In the genomic region with DNA sequence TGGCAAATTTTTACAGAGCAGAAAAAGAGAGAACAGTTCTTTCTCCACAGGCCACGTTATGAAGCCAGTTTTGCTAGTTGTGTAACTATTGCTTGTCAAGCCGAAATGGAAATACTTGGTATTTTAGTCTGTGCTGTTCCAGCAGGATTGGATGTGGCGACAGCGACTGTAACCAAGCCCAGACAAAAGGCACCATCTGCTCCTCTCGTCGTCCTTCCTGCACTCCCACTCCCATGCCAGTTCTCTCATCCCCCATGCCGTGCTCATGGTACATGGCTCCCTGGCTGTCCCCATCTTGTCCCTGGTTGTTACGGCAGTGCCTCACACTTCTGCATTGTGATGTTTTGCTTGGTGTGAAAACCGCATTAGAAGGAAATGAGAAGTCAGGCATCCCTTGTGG, we compare ENCODE assay signal across 2 cellular contexts.
TF ChIP-seq lines count a peak whose summit lies in the region.

No MANE protein-coding gene starts in this region.

TF ChIP-seq in IMR-90, 13 proteins besides CTCF, POLR2A, EP300 and RAD21 (continued from another document):
- TF ChIP-seq CEBPB (IDR thresholded peaks at IDR 0.05; ENCODE audit: low read depth, low read length) (no peak), RFX5 (IDR thresholded peaks at IDR 0.05; ENCODE audit: low read depth, low read length) (no peak), SMC3 (IDR thresholded peaks at IDR 0.05; ENCODE audit: low read depth, low read length) (no peak), BHLHE40 (IDR thresholded peaks at IDR 0.05; ENCODE audit: low read depth, low read length) (no peak), CHD1 (IDR thresholded peaks at IDR 0.05; ENCODE audit: low read depth, low read length) (no peak), RCOR1 (IDR thresholded peaks at IDR 0.05; ENCODE audit: insufficient replicate concordance, low read length) (no peak), MXI1 (IDR thresholded peaks at IDR 0.05; ENCODE audit: borderline replicate concordance, low read depth, low read length) (no peak), MAFK (IDR thresholded peaks at IDR 0.05; ENCODE audit: low read depth, low read length) (no peak)
- TF ChIP-seq, protein P1, sequence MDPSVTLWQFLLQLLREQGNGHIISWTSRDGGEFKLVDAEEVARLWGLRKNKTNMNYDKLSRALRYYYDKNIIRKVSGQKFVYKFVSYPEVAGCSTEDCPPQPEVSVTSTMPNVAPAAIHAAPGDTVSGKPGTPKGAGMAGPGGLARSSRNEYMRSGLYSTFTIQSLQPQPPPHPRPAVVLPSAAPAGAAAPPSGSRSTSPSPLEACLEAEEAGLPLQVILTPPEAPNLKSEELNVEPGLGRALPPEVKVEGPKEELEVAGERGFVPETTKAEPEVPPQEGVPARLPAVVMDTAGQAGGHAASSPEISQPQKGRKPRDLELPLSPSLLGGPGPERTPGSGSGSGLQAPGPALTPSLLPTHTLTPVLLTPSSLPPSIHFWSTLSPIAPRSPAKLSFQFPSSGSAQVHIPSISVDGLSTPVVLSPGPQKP (IDR thresholded peaks at IDR 0.05; ENCODE audit: borderline replicate concordance, low read depth, low read length) = no peak

TF ChIP-seq in H1, 55 proteins besides CTCF, POLR2A, EP300 and RAD21:
- TF ChIP-seq GTF2F1 (IDR thresholded peaks at IDR 0.05; ENCODE audit: borderline replicate concordance, low read depth, low read length) (no peak), CREB1 (IDR thresholded peaks at IDR 0.05) (no peak), YY1 (IDR thresholded peaks at IDR 0.05; ENCODE audit: low read depth, low read length) (no peak), POLR2AphosphoS5 (IDR thresholded peaks at IDR 0.05; ENCODE audit: low read depth, low read length) (no peak), TCF12 (IDR thresholded peaks at IDR 0.05; ENCODE audit: low read depth, low read length) (no peak), MAFK (IDR thresholded peaks at IDR 0.05; ENCODE audit: low read depth, low read length) (no peak), POU5F1 (IDR thresholded peaks at IDR 0.05; ENCODE audit: low read depth, low read length) (no peak), SP1 (IDR thresholded peaks at IDR 0.05; ENCODE audit: low read depth, low read length) (no peak), CBX8 (IDR thresholded peaks at IDR 0.05; ENCODE audit: borderline replicate concordance, low read depth, low read length) (no peak), JUND (IDR thresholded peaks at IDR 0.05; ENCODE audit: low read length) (no peak)
- TF ChIP-seq, protein P2, sequence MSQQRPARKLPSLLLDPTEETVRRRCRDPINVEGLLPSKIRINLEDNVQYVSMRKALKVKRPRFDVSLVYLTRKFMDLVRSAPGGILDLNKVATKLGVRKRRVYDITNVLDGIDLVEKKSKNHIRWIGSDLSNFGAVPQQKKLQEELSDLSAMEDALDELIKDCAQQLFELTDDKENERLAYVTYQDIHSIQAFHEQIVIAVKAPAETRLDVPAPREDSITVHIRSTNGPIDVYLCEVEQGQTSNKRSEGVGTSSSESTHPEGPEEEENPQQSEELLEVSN (IDR thresholded peaks at IDR 0.05) = no peak
- TF ChIP-seq, protein P3, sequence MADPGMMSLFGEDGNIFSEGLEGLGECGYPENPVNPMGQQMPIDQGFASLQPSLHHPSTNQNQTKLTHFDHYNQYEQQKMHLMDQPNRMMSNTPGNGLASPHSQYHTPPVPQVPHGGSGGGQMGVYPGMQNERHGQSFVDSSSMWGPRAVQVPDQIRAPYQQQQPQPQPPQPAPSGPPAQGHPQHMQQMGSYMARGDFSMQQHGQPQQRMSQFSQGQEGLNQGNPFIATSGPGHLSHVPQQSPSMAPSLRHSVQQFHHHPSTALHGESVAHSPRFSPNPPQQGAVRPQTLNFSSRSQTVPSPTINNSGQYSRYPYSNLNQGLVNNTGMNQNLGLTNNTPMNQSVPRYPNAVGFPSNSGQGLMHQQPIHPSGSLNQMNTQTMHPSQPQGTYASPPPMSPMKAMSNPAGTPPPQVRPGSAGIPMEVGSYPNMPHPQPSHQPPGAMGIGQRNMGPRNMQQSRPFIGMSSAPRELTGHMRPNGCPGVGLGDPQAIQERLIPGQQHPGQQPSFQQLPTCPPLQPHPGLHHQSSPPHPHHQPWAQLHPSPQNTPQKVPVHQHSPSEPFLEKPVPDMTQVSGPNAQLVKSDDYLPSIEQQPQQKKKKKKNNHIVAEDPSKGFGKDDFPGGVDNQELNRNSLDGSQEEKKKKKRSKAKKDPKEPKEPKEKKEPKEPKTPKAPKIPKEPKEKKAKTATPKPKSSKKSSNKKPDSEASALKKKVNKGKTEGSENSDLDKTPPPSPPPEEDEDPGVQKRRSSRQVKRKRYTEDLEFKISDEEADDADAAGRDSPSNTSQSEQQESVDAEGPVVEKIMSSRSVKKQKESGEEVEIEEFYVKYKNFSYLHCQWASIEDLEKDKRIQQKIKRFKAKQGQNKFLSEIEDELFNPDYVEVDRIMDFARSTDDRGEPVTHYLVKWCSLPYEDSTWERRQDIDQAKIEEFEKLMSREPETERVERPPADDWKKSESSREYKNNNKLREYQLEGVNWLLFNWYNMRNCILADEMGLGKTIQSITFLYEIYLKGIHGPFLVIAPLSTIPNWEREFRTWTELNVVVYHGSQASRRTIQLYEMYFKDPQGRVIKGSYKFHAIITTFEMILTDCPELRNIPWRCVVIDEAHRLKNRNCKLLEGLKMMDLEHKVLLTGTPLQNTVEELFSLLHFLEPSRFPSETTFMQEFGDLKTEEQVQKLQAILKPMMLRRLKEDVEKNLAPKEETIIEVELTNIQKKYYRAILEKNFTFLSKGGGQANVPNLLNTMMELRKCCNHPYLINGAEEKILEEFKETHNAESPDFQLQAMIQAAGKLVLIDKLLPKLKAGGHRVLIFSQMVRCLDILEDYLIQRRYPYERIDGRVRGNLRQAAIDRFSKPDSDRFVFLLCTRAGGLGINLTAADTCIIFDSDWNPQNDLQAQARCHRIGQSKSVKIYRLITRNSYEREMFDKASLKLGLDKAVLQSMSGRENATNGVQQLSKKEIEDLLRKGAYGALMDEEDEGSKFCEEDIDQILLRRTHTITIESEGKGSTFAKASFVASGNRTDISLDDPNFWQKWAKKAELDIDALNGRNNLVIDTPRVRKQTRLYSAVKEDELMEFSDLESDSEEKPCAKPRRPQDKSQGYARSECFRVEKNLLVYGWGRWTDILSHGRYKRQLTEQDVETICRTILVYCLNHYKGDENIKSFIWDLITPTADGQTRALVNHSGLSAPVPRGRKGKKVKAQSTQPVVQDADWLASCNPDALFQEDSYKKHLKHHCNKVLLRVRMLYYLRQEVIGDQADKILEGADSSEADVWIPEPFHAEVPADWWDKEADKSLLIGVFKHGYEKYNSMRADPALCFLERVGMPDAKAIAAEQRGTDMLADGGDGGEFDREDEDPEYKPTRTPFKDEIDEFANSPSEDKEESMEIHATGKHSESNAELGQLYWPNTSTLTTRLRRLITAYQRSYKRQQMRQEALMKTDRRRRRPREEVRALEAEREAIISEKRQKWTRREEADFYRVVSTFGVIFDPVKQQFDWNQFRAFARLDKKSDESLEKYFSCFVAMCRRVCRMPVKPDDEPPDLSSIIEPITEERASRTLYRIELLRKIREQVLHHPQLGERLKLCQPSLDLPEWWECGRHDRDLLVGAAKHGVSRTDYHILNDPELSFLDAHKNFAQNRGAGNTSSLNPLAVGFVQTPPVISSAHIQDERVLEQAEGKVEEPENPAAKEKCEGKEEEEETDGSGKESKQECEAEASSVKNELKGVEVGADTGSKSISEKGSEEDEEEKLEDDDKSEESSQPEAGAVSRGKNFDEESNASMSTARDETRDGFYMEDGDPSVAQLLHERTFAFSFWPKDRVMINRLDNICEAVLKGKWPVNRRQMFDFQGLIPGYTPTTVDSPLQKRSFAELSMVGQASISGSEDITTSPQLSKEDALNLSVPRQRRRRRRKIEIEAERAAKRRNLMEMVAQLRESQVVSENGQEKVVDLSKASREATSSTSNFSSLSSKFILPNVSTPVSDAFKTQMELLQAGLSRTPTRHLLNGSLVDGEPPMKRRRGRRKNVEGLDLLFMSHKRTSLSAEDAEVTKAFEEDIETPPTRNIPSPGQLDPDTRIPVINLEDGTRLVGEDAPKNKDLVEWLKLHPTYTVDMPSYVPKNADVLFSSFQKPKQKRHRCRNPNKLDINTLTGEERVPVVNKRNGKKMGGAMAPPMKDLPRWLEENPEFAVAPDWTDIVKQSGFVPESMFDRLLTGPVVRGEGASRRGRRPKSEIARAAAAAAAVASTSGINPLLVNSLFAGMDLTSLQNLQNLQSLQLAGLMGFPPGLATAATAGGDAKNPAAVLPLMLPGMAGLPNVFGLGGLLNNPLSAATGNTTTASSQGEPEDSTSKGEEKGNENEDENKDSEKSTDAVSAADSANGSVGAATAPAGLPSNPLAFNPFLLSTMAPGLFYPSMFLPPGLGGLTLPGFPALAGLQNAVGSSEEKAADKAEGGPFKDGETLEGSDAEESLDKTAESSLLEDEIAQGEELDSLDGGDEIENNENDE (IDR thresholded peaks at IDR 0.05; ENCODE audit: insufficient replicate concordance, low read length) = no peak
